1 cellular context compared by ENCODE assay signal in the genomic region with DNA sequence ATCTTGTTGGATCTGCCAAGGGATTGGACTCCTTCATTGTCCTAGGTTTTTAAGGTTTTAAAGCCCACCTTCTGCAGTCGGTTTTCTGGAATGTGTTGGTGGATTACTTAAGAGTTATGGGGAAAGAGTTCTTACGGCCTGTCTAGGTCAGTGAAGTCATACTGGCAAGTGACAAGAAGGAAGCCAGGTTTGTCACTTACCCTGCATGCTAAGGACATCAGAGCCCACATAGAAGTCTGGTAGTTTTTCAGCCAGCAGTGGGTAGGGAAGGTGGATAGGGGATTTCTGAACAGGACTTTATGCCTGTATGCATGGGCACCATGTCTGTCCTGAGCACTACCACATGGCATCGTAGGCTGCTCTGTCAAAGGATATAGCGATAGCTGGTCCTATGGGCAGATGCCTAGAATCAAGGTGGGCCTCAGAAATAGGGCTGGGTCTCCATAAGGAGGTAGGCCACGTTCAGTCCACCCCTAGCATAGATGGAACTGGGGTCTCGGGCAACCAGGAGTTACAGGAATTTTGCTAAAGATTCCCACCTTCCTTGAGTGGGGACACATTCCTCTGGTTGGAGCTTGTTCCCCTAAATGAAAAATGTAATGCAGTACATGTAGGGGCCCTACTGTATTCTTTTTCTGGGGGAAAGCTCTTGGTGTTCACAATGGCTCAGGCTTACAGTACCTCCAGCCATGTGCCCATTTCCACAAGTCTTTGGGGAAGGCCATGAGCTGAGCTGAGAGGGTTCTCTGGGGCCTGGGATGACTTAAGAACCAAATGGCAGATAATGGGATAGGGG.
A peak's percentile ranks its signal among the peaks of the same experiment; 100 is the strongest.
TF ChIP-seq lines count a peak whose summit lies in the region.

No MANE protein-coding gene starts in this region.

TF ChIP-seq in WTC11, 78 proteins besides CTCF, POLR2A, EP300 and RAD21 (continued from another document):
- TF ChIP-seq, protein P1, sequence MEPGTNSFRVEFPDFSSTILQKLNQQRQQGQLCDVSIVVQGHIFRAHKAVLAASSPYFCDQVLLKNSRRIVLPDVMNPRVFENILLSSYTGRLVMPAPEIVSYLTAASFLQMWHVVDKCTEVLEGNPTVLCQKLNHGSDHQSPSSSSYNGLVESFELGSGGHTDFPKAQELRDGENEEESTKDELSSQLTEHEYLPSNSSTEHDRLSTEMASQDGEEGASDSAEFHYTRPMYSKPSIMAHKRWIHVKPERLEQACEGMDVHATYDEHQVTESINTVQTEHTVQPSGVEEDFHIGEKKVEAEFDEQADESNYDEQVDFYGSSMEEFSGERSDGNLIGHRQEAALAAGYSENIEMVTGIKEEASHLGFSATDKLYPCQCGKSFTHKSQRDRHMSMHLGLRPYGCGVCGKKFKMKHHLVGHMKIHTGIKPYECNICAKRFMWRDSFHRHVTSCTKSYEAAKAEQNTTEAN (CRISPR knock-in tag; IDR thresholded peaks at IDR 0.05) = peak; percentile 23; the same call in 1 of the 2 replicates
TF ChIP-seq in WTC11: peak in this region for 19.
